8 cellular contexts compared by ENCODE assay signal in genomic region chr1:119139393-119139792, GRCh38. TPM values are rescaled to one million over a fixed set of nuclear protein-coding genes. Genes with fewer than 3 reads are reported as not detected.
A peak's percentile ranks its signal among the peaks of the same experiment; 100 is the strongest.
DNase-seq lines count a peak whose midpoint lies in the region; ATAC-seq and TF ChIP-seq lines count a peak whose summit lies in the region.

No MANE protein-coding gene starts in this region.

- peak; percentile 55 for ATAC-seq in GM18867 (IDR thresholded peaks at IDR 0.05; ENCODE audit: unreplicated experiment)

- H3K9me3 ChIP-seq in MM.1S (replicated peaks; ENCODE audit: insufficient read depth, low read length) (no peaks in the 10 kb centered on the region), mammary epithelial cell (replicated peaks; ENCODE audit: insufficient read depth, low read length) (no peaks in the 10 kb centered on the region), neural cell (ENCODE audit: low read length) (no peaks in the 10 kb centered on the region)

- intact Hi-C loops in mammary epithelial cell (cut with micrococcal nuclease): no loop called here

- DNase-seq in MM.1S: peak; percentile 49
- no peak for DNase-seq in mammary epithelial cell
- no peak for DNase-seq in NCI-H1694 treated with DMSO at 0.1 percent for 48 hours (lab: John Stamatoyannopoulos, UW)
- DNase-seq in DMS114 treated with DMSO at 0.1 percent for 48 hours (lab: John Stamatoyannopoulos, UW; ENCODE audit: unreplicated experiment): no peak
- DNase-seq in NCI-H446 treated with DMSO at 0.1 percent for 48 hours (lab: John Stamatoyannopoulos, UW): no peak

- no peak for TF ChIP-seq EP300 in neural cell (conservative IDR thresholded peaks at IDR 0.05; ENCODE audit: poor library complexity, severe bottlenecking)

- BruUV-seq in mammary epithelial cell (replicated peaks; lab: Mats Ljungman, UMichigan): TSS peak; percentile 37

- no peaks in the 10 kb centered on the region for H3K27me3 ChIP-seq in MM.1S (replicated peaks; ENCODE audit: insufficient read depth, low read length)
- no peaks in the 10 kb centered on the region for H3K27me3 ChIP-seq in mammary epithelial cell (ENCODE audit: insufficient read depth, low read length)
- H3K27me3 ChIP-seq in neural cell (ENCODE audit: insufficient read depth, low read depth, low read length): no peaks in the 10 kb centered on the region

- H3K79me2 ChIP-seq in MM.1S (ENCODE audit: low read length) (peaks cover 4% of the 10 kb centered on the region), mammary epithelial cell (ENCODE audit: insufficient read depth, low read length) (peaks cover 52% of the 10 kb centered on the region), neural cell (replicated peaks; ENCODE audit: insufficient read depth, low read length) (peaks cover 5% of the 10 kb centered on the region)

- H3K4me3 ChIP-seq in MM.1S (ENCODE audit: low read length) (peak overlapping the region; percentile 60), mammary epithelial cell (replicated peaks in 1 of 3; ENCODE audit: insufficient read depth in 1 of 3, low read depth in 2 of 3, low read length in 3 of 3) (peak overlapping the region; percentile 52 to 73 (median 65)), neural cell (ENCODE audit: low read length) (peak overlapping the region; percentile 74)

- dilution Hi-C loops in mammary epithelial cell (cut with HindIII; ENCODE audit: low sequenced_read_pairs): no loop called here

- H3K9me2 ChIP-seq in MM.1S (replicated peaks; ENCODE audit: insufficient read depth, low read length) (no peaks in the 10 kb centered on the region), neural cell (ENCODE audit: insufficient read depth, low read length) (no peaks in the 10 kb centered on the region)

- peak overlapping the region; percentile 87 for H3K9ac ChIP-seq in MM.1S (ENCODE audit: low read length)
- H3K9ac ChIP-seq in mammary epithelial cell (ENCODE audit: insufficient read depth, low read length): peak overlapping the region; percentile 99
- H3K9ac ChIP-seq in neural cell (ENCODE audit: low read length): peak overlapping the region; percentile 83

- H3K4me1 ChIP-seq in MM.1S (ENCODE audit: low read length): 0 out of 2 replicates have a peak, but pooled peaks cover 4% of the 10 kb centered on the region
- H3K4me1 ChIP-seq in mammary epithelial cell (ENCODE audit: insufficient read depth, low read length): peaks cover 23% of the 10 kb centered on the region

- 10% methylated on average over 5 of the region's 5 CpGs for whole genome bisulfite sequencing in mammary epithelial cell (ENCODE audit: low coverage, missing lambda C conversion rate)

- H2AFZ ChIP-seq in MM.1S (ENCODE audit: low read length) (peak overlapping the region; percentile 48; the same call in 1 of the 2 replicates), mammary epithelial cell (ENCODE audit: low read depth, low read length) (peak overlapping the region; percentile 87), neural cell (ENCODE audit: low read depth, low read length) (peak overlapping the region; percentile 62)

- H3F3A ChIP-seq in MM.1S (ENCODE audit: insufficient read depth, low read length): peaks cover 8% of the 10 kb centered on the region
- no peaks in the 10 kb centered on the region for H3F3A ChIP-seq in neural cell (ENCODE audit: insufficient read depth, low read length, poor library complexity, severe bottlenecking)

- in situ Hi-C loops in mammary epithelial cell (cut with MboI; ENCODE audit: low sequenced_read_pairs in 2 of 2): no loop called here

- H4K20me1 ChIP-seq in MM.1S (ENCODE audit: insufficient read depth, low read length) (no peaks in the 10 kb centered on the region), mammary epithelial cell (ENCODE audit: insufficient read depth, low read length) (no peaks in the 10 kb centered on the region), neural cell (ENCODE audit: insufficient read depth) (no peaks in the 10 kb centered on the region)

- TF ChIP-seq RAD21 in neural cell (conservative IDR thresholded peaks at IDR 0.05): no peak

- CTCF ChIA-PET in mammary epithelial cell (lab: Charles Lee; ENCODE audit: low non-redundant PET): no interaction called here

- TF ChIP-seq CTCF in C4-2B (conservative IDR thresholded peaks at IDR 0.05) (no peak), MM.1S (IDR thresholded peaks at IDR 0.05; ENCODE audit: low read length) (no peak), mammary epithelial cell (conservative IDR thresholded peaks at IDR 0.05 in 1 of 2, IDR thresholded peaks at IDR 0.05 in 1 of 2; ENCODE audit: extremely low read depth in 1 of 2, insufficient read depth in 1 of 2, low read depth in 1 of 2, low read length in 2 of 2) (no peak), neural cell (IDR thresholded peaks at IDR 0.05; ENCODE audit: poor library complexity, severe bottlenecking) (no peak)

- H3K4me2 ChIP-seq in MM.1S (ENCODE audit: low read depth, low read length) (peak overlapping the region; percentile 86), mammary epithelial cell (ENCODE audit: insufficient read depth, low read depth, low read length) (peak overlapping the region; percentile 91), neural cell (ENCODE audit: low read length) (peak overlapping the region; percentile 82)

- H3K36me3 ChIP-seq in MM.1S (replicated peaks; ENCODE audit: insufficient read depth, low read length): no peaks in the 10 kb centered on the region
- H3K36me3 ChIP-seq in mammary epithelial cell (ENCODE audit: insufficient read depth, low read length): no peaks in the 10 kb centered on the region
- no peaks in the 10 kb centered on the region for H3K36me3 ChIP-seq in neural cell (ENCODE audit: insufficient read depth, low read length)

- peak overlapping the region; percentile 83 for H3K27ac ChIP-seq in C4-2B
- peak overlapping the region; percentile 96 for H3K27ac ChIP-seq in MM.1S (ENCODE audit: low read length)
- peak overlapping the region; percentile 98 for H3K27ac ChIP-seq in mammary epithelial cell (ENCODE audit: insufficient read depth, low read depth, low read length)
- peak overlapping the region; percentile 92 for H3K27ac ChIP-seq in neural cell (ENCODE audit: low read length)

TF ChIP-seq in neural cell, 6 proteins besides CTCF, POLR2A, EP300 and RAD21:
- TF ChIP-seq MXI1 (conservative IDR thresholded peaks at IDR 0.05; ENCODE audit: poor library complexity, severe bottlenecking) (no peak), POLR2AphosphoS5 (IDR thresholded peaks at IDR 0.05) (no peak), REST (IDR thresholded peaks at IDR 0.05; ENCODE audit: borderline replicate concordance) (no peak), EZH2 (IDR thresholded peaks at IDR 0.05; ENCODE audit: borderline replicate concordance, insufficient read depth, low read length, poor library complexity, severe bottlenecking) (no peak), TAF1 (IDR thresholded peaks at IDR 0.05; ENCODE audit: low read depth) (no peak), SMC3 (conservative IDR thresholded peaks at IDR 0.05; ENCODE audit: poor library complexity) (no peak)

RNA-seq across cellular contexts. Expression of gene WARS2, which starts 1.1 kb away (rescaled TPM):
- total RNA-seq in mammary epithelial cell: 10 to 100 TPM; 12.1 to 16.5 TPM
- polyA plus RNA-seq in mammary epithelial cell (10.2 TPM), neural cell (4.7 and 4.8 TPM in 2 replicates)
- polyA minus RNA-seq in mammary epithelial cell (54.3 TPM), neural cell (13.6 and 15.5 TPM in 2 replicates)
